ENCODE assay signal across 33 cellular contexts in genomic region chr2:26216587-26216986, GRCh38.
"Had no signal": no experiment of that assay in that cellular context is flagged by ENCODE, and none has a peak within 500 bp of the region (broad histone marks: within the 10 kb centered on the region; RNA-seq: fewer than 3 reads in every experiment).

No MANE protein-coding gene starts in this region.

- H3K27me3 Mint-ChIP-seq: activated CD4-positive, alpha-beta memory T cell treated with anti-CD3 and anti-CD28 coated beads for 36 hours; activated CD4-positive, alpha-beta T cell treated with anti-CD3 and anti-CD28 coated beads for 36 hours; activated CD4-positive, alpha-beta T cell treated with anti-CD3 and anti-CD28 coated beads, Interleukin-2, amount 10 ng/mL, durations not matched to agents 24 days and 14 days; activated CD8-positive, alpha-beta memory T cell treated with anti-CD3 and anti-CD28 coated beads, Interleukin-2, amount 10 ng/mL, durations not matched to agents 7 days and 5 days; activated naive CD8-positive, alpha-beta T cell; activated T-helper 17 cell treated with anti-CD3 and anti-CD28 coated beads, Interleukin-2, amount 50 U/mL, for 72 hours; T-helper 17 cell had no signal

- H3K9me3 Mint-ChIP-seq: activated CD4-positive, alpha-beta memory T cell treated with anti-CD3 and anti-CD28 coated beads for 36 hours; activated CD4-positive, alpha-beta T cell treated with anti-CD3 and anti-CD28 coated beads, Interleukin-2, amount 10 ng/mL, durations not matched to agents 24 days and 14 days; activated T-helper 17 cell treated with anti-CD3 and anti-CD28 coated beads, Interleukin-2, amount 50 U/mL, for 72 hours; T-helper 2 cell treated with Interferon-gamma antibody and Interleukin-4, amounts not matched to agents 5 μg/mL and 100 μg/mL, for 36 hours had no signal

- H3K27ac Mint-ChIP-seq: activated CD4-positive, alpha-beta memory T cell treated with anti-CD3 and anti-CD28 coated beads for 36 hours; activated CD4-positive, alpha-beta T cell treated with anti-CD3 and anti-CD28 coated beads for 36 hours; activated CD8-positive, alpha-beta memory T cell treated with anti-CD3 and anti-CD28 coated beads, Interleukin-2, amount 10 ng/mL, durations not matched to agents 7 days and 5 days; activated CD8-positive, alpha-beta T cell treated with anti-CD3 and anti-CD28 coated beads, Interleukin-2, amount 10 ng/mL, durations not matched to agents 7 days and 5 days; activated naive CD8-positive, alpha-beta T cell; activated T-helper 17 cell treated with anti-CD3 and anti-CD28 coated beads, Interleukin-2, amount 50 U/mL, for 72 hours; brain; T-helper 17 cell; T-helper 2 cell treated with Interferon-gamma antibody and Interleukin-4, amounts not matched to agents 5 μg/mL and 100 μg/mL, for 36 hours had no signal

- H3K4me1 ChIP-seq: ascending aorta, breast epithelium, colonic mucosa, gastrocnemius medialis, heart left ventricle had no signal

- H3K9me3 ChIP-seq: ascending aorta, breast epithelium, colonic mucosa, gastrocnemius medialis, heart left ventricle had no signal

- H3K4me3 Mint-ChIP-seq: activated CD4-positive, alpha-beta memory T cell treated with anti-CD3 and anti-CD28 coated beads for 36 hours; activated CD4-positive, alpha-beta T cell treated with anti-CD3 and anti-CD28 coated beads for 36 hours; activated CD4-positive, alpha-beta T cell treated with anti-CD3 and anti-CD28 coated beads, Interleukin-2, amount 10 ng/mL, durations not matched to agents 24 days and 14 days; activated CD8-positive, alpha-beta memory T cell treated with anti-CD3 and anti-CD28 coated beads, Interleukin-2, amount 10 ng/mL, durations not matched to agents 7 days and 5 days; activated CD8-positive, alpha-beta T cell treated with anti-CD3 and anti-CD28 coated beads, Interleukin-2, amount 10 ng/mL, durations not matched to agents 7 days and 5 days; activated naive CD8-positive, alpha-beta T cell; activated T-helper 17 cell treated with anti-CD3 and anti-CD28 coated beads, Interleukin-2, amount 50 U/mL, for 72 hours; brain; T-helper 17 cell; T-helper 2 cell treated with Interferon-gamma antibody and Interleukin-4, amounts not matched to agents 5 μg/mL and 100 μg/mL, for 36 hours had no signal

- H3K4me1 Mint-ChIP-seq: activated CD4-positive, alpha-beta T cell treated with anti-CD3 and anti-CD28 coated beads for 36 hours; activated CD4-positive, alpha-beta T cell treated with anti-CD3 and anti-CD28 coated beads, Interleukin-2, amount 10 ng/mL, durations not matched to agents 24 days and 14 days; brain had no signal

- H3K27me3 ChIP-seq: ascending aorta, breast epithelium, cardiac muscle cell, colonic mucosa, gastrocnemius medialis, heart left ventricle had no signal

- H3K36me3 ChIP-seq: breast epithelium had no signal

- H3K4me3 ChIP-seq: ascending aorta, breast epithelium, cardiac muscle cell, colonic mucosa, gastrocnemius medialis, heart left ventricle had no signal

- H3K27ac ChIP-seq: ascending aorta, breast epithelium, cardiac muscle cell, colonic mucosa, epithelial cell of prostate, gastrocnemius medialis, heart left ventricle, WERI-Rb-1 had no signal

- ATAC-seq: activated CD4-positive, alpha-beta T cell treated with anti-CD3 and anti-CD28 coated beads for 36 hours; activated CD8-positive, alpha-beta memory T cell treated with anti-CD3 and anti-CD28 coated beads, Interleukin-2, amount 10 ng/mL, durations not matched to agents 7 days and 5 days; activated CD8-positive, alpha-beta T cell treated with anti-CD3 and anti-CD28 coated beads, Interleukin-2, amount 10 ng/mL, durations not matched to agents 7 days and 5 days; activated T-helper 17 cell treated with anti-CD3 and anti-CD28 coated beads, Interleukin-2, amount 50 U/mL, for 72 hours; gastrocnemius medialis; T-helper 17 cell had no signal

- DNase-seq: activated CD4-positive, alpha-beta memory T cell treated with anti-CD3 and anti-CD28 coated beads for 36 hours; activated CD4-positive, alpha-beta T cell treated with anti-CD3 and anti-CD28 coated beads for 36 hours; activated CD4-positive, alpha-beta T cell treated with anti-CD3 and anti-CD28 coated beads, Interleukin-2, amount 10 ng/mL, durations not matched to agents 24 days and 14 days; activated CD4-positive, CD25-positive, alpha-beta regulatory T cell; activated CD4-positive, CD25-positive, alpha-beta regulatory T cell treated with anti-CD3 and anti-CD28 coated beads, Interleukin-2, amount 50 U/mL, for 72 hours; activated CD8-positive, alpha-beta memory T cell treated with anti-CD3 and anti-CD28 coated beads, Interleukin-2, amount 10 ng/mL, durations not matched to agents 7 days and 5 days; activated CD8-positive, alpha-beta memory T cell treated with anti-CD3 and anti-CD28 coated beads, Interleukin-2, amount 50 U/mL, for 4 hours; activated CD8-positive, alpha-beta T cell treated with anti-CD3 and anti-CD28 coated beads, Interleukin-2, amount 10 ng/mL, durations not matched to agents 7 days and 5 days; activated effector memory CD4-positive, alpha-beta T cell treated with Interleukin-2 at 50 U/mL for 16 hours; activated gamma-delta T cell treated with Interleukin-2 at 50 U/mL for 16 hours; activated naive CD4-positive, alpha-beta T cell treated with anti-CD3 and anti-CD28 coated beads, Interleukin-2, amount 50 U/mL, for 16 hours; activated naive CD4-positive, alpha-beta T cell treated with Interleukin-2 at 50 U/mL for 16 hours; activated T-cell treated with anti-CD3 and anti-CD28 coated beads, Interleukin-2, amount 50 U/mL, for 1 hour; central memory CD4-positive, alpha-beta T cell; cerebellar nuclear complex; colonic mucosa; effector CD8-positive, alpha-beta T cell; foreskin fibroblast; gastrocnemius medialis; glutamatergic neuron; heart left ventricle; T-helper 1 cell; T-helper 17 cell; T1000; WERI-Rb-1 had no signal
